Comparison of ENCODE assay signal across 12 cellular contexts in genomic region chr5:41009228-41009627, GRCh38.
DNase-seq lines count a peak whose midpoint lies in the region; ATAC-seq, FAIRE-seq and TF ChIP-seq lines count a peak whose summit lies in the region.
"Had no signal": no experiment of that assay in that cellular context is flagged by ENCODE, and none has a peak within 500 bp of the region (broad histone marks: within the 10 kb centered on the region; RNA-seq: fewer than 3 reads in every experiment).

No MANE protein-coding gene starts in this region.

- H3K27me3 ChIP-seq in SK-N-SH (ENCODE audit: insufficient read depth) = no peaks in the 10 kb centered on the region

- H3K4me3 ChIP-seq in A549 = no peak overlapping the region
- H3K4me3 ChIP-seq in SK-N-SH (ENCODE audit: low read depth in 2 of 2, low read length in 1 of 2) = no peak overlapping the region

- no peak for TF ChIP-seq POLR2A in A549 (IDR thresholded peaks at IDR 0.05; ENCODE audit: low read length)

- H3K4me2 ChIP-seq in A549 (no peak overlapping the region), SK-N-SH (no peak overlapping the region)

- no peak for TF ChIP-seq EP300 in A549 (IDR thresholded peaks at IDR 0.05)
- peak in 1 of 2 experiments; percentile 82; a peak in 2 of 4 replicates for TF ChIP-seq EP300 in SK-N-SH (IDR thresholded peaks at IDR 0.05; ENCODE audit: borderline replicate concordance in 1 of 2, low read depth in 1 of 2, low read length in 1 of 2)

- POLR2A ChIA-PET in A549 (lab: Yijun Ruan, JAX) (no interaction called here), SK-N-SH (lab: Yijun Ruan, JAX) (no interaction called here)

- H3K4me1 ChIP-seq in A549 (no peaks in the 10 kb centered on the region), SK-N-SH (ENCODE audit: control insufficient read depth in 1 of 2, insufficient read depth in 2 of 2, low read depth in 1 of 2, low read length in 1 of 2) (peaks cover 0 to 13% of the 10 kb centered on the region in 2 experiments; a peak in 2 of 4 replicates)

- no peak overlapping the region for H2AFZ ChIP-seq in SK-N-SH (ENCODE audit: low read depth)

- TF ChIP-seq RAD21 in A549 (conservative IDR thresholded peaks at IDR 0.05 in 1 of 2, IDR thresholded peaks at IDR 0.05 in 1 of 2) = no peak
- TF ChIP-seq RAD21 in SK-N-SH (IDR thresholded peaks at IDR 0.05; ENCODE audit: low read length) = peak; percentile 15; the same call in 1 of the 2 replicates

- ATAC-seq in A549 (no peak; a peak in 1 of 6 replicates), GM21515 (IDR thresholded peaks at IDR 0.05; ENCODE audit: unreplicated experiment) (no peak)

- peak; percentile 7 to 16 for DNase-seq in A549 (ENCODE audit: low read depth in 1 of 2, low spot score in 1 of 2)
- DNase-seq in HS-27A (ENCODE audit: low read depth) = peak; percentile 66
- DNase-seq in SK-N-SH = peak; percentile 17
- DNase-seq in foreskin melanocyte = peak; percentile 38
- no peak for DNase-seq in COLO668 (lab: John Stamatoyannopoulos, UW; ENCODE audit: unreplicated experiment)
- DNase-seq in Ammon's horn (ENCODE audit: low spot score) = no peak
- DNase-seq in NCI-H510A (lab: John Stamatoyannopoulos, UW) = no peak
- DNase-seq: activated effector memory CD4-positive, alpha-beta T cell treated with anti-CD3 and anti-CD28 coated beads, Interleukin-2, amount 50 U/mL, for 16 hours; effector memory CD4-positive, alpha-beta T cell; NCI-H524 treated with DMSO at 0.1 percent for 48 hours; posterior cingulate gyrus had no signal

- no peaks in the 10 kb centered on the region for H3F3A ChIP-seq in SK-N-SH (replicated peaks; ENCODE audit: insufficient read depth)

- no peaks in the 10 kb centered on the region for H3K9me2 ChIP-seq in SK-N-SH

- H3K9ac ChIP-seq in SK-N-SH = no peak overlapping the region

- 30% methylated on average over 4 of the region's 4 CpGs for WGBS in A549 (ENCODE audit: missing lambda C conversion rate)
- 26% methylated on average over 4 of the region's 4 CpGs for WGBS in SK-N-SH (ENCODE audit: low lambda C conversion rate)

- H3K79me2 ChIP-seq in SK-N-SH (ENCODE audit: insufficient read depth) = no peaks in the 10 kb centered on the region

- TF ChIP-seq CTCF in A549 (IDR thresholded peaks at IDR 0.05) = no peak
- no peak for TF ChIP-seq CTCF in SK-N-SH (IDR thresholded peaks at IDR 0.05)

- CTCF ChIA-PET in A549 (lab: Yijun Ruan, JAX) (no interaction called here), SK-N-SH (lab: Yijun Ruan, JAX) (interaction anchor here (1.3 kb wide), 1 partner anchor 11 kb away, joined by 3 read pairs; no protein-coding TSS in a partner anchor)

- no peaks in the 10 kb centered on the region for H3K9me3 ChIP-seq in A549
- H3K9me3 ChIP-seq in SK-N-SH = no peaks in the 10 kb centered on the region

- H3K27ac ChIP-seq in A549 = no peak overlapping the region
- H3K27ac ChIP-seq in SK-N-SH (ENCODE audit: low read depth in 2 of 2, low read length in 1 of 2) = peak overlapping the region in 1 of 2 experiments; percentile 71; a peak in 2 of 4 replicates

- no peaks in the 10 kb centered on the region for H4K20me1 ChIP-seq in SK-N-SH (ENCODE audit: insufficient read depth)

- no peaks in the 10 kb centered on the region for H3K36me3 ChIP-seq in SK-N-SH (replicated peaks in 1 of 2; ENCODE audit: control insufficient read depth in 1 of 2, insufficient read depth in 2 of 2, low read length in 1 of 2)

- FAIRE-seq in A549 (lab: Jason Lieb, UNC) = no peak

TF ChIP-seq in A549, 52 proteins besides CTCF, POLR2A, EP300 and RAD21:
- TF ChIP-seq FOSL2 (IDR thresholded peaks at IDR 0.05) (no peak), FOSL2 (CRISPR knock-in tag; IDR thresholded peaks at IDR 0.05) (peak; percentile 45; the same call in 1 of the 2 replicates), ZC3H11A (IDR thresholded peaks at IDR 0.05) (no peak), HOXB5 (CRISPR knock-in tag; IDR thresholded peaks at IDR 0.05) (no peak)

TF ChIP-seq in SK-N-SH, 30 proteins besides CTCF, POLR2A, EP300 and RAD21:
- peak; percentile 49; the same call in 1 of the 2 replicates for TF ChIP-seq RCOR1 (IDR thresholded peaks at IDR 0.05; ENCODE audit: low read length)
- no peak for TF ChIP-seq ELF1 (IDR thresholded peaks at IDR 0.05)
- TF ChIP-seq GATA2 (CRISPR knock-in tag; IDR thresholded peaks at IDR 0.05) = peak; percentile 40

Comparison
In these comparisons a context has a peak if more than half of its experiments do, and no peak if none do; other contexts are left out.
1. DNase-seq: peak in A549 (2 of 2), HS-27A (single experiment), SK-N-SH (single experiment) and foreskin melanocyte (single experiment); none in COLO668 (single experiment), Ammon's horn (single experiment) and NCI-H510A (single experiment).
2. Of the 12 proteins assayed by ChIP-seq in both A549 and SK-N-SH: peak only in A549: none; only in SK-N-SH: RAD21 and RCOR1; in both: none; in neither: 8; mixed calls (peak in some experiments, not most) for 2.